Comparison of ENCODE assay signal across 7 cellular contexts in the genomic region with DNA sequence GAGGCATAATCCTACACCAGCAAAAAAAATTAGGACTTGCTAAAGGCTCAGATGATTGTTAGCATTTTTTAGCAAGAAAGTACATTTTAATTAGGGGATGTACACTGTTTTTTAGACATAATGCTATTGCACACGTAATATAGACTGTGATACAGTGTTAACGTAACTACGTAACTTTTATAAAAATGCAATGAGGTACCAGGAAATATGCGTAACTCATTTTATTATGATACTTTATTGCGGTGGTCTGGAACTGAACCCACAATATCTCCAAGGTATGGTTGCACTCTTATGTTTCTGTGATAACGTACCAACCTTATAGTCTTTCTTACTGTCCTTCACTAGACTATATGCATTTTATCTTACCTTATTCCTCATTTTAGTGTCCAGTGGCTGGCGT.
"Had no signal": no experiment of that assay in that cellular context is flagged by ENCODE, and none has a peak within 500 bp of the region (broad histone marks: within the 10 kb centered on the region; RNA-seq: fewer than 3 reads in every experiment).

No MANE protein-coding gene starts in this region.

- FAIRE-seq: G401.6, GM12891, GM12892, GM18507, GM19239 had no signal

- DNase-seq: GDM1, GF-D8 had no signal
